15 cellular contexts compared by ENCODE assay signal in the genomic region with DNA sequence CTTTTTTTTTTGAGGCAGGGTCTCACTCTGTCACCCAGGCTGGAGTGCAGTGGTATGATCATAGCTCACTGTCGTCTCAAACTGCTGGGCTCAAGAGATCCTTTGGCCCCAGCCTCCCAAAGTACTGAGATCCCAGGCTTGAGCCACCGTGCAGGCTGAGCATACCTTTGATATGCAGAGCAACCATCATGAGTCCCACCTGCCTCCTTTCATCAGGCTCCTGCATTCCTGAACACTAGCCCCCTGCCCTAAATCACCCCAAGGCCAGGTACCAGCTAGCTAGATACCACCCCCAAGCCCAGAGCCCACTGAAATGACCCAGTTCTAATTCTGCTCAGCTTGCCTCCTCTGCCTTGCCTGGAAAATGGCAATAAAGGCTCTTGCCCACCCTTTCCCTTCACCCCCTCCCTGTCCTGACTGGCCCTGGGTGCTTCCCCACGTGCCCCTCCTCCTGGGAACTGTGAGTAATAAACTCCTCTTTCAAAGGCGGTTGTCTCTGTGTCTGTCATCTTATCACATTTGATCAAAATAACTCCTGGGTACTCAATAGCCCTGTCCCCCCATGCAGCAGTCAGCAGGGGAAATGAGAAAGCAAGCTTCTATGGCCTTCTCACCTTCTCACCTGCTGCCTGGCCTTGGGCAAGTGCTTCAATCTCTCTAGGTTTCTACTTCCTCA.
"Had no signal": no experiment of that assay in that cellular context is flagged by ENCODE, and none has a peak within 500 bp of the region (broad histone marks: within the 10 kb centered on the region; RNA-seq: fewer than 3 reads in every experiment).

No MANE protein-coding gene starts in this region.

- H3K9me3 Mint-ChIP-seq: activated B cell treated with CpG ODN at 0.5 μM for 24 hours; activated T-helper 1 cell treated with anti-CD3 and anti-CD28 coated beads, Interleukin-12 subunit alpha, Interleukin-12 subunit beta, Interleukin-2, Interleukin-4 antibody, amounts not matched to agents 30 ng/mL and 10 ng/mL and 1 ng/mL, durations not matched to agents 14 hours and 24 hours and 36 hours; natural killer cell had no signal

- H3K4me3 Mint-ChIP-seq: activated B cell treated with CpG ODN at 0.5 μM for 24 hours; activated T-helper 1 cell treated with anti-CD3 and anti-CD28 coated beads, Interleukin-12 subunit alpha, Interleukin-12 subunit beta, Interleukin-2, Interleukin-4 antibody, amounts not matched to agents 30 ng/mL and 10 ng/mL and 1 ng/mL, durations not matched to agents 14 hours and 24 hours and 36 hours; brain; natural killer cell had no signal

- H3K36me3 ChIP-seq: lower lobe of right lung, tibial artery had no signal

- H3K4me2 ChIP-seq: smooth muscle cell had no signal

- H3K27me3 Mint-ChIP-seq: activated B cell treated with CpG ODN at 0.5 μM for 24 hours had no signal

- H3K27me3 ChIP-seq: dorsolateral prefrontal cortex, tibial artery had no signal

- H3K27ac ChIP-seq: lower lobe of right lung, tibial artery had no signal

- H3K9me3 ChIP-seq: lower lobe of right lung, tibial artery had no signal

- H3K4me3 ChIP-seq: dorsolateral prefrontal cortex, lower lobe of right lung, smooth muscle cell, tibial artery had no signal

- H3K27ac Mint-ChIP-seq: activated B cell treated with CpG ODN at 0.5 μM for 24 hours; activated T-helper 1 cell treated with anti-CD3 and anti-CD28 coated beads, Interleukin-12 subunit alpha, Interleukin-12 subunit beta, Interleukin-2, Interleukin-4 antibody, amounts not matched to agents 30 ng/mL and 10 ng/mL and 1 ng/mL, durations not matched to agents 14 hours and 24 hours and 36 hours; brain; natural killer cell had no signal

- H3K4me1 ChIP-seq: lower lobe of right lung, tibial artery had no signal

- ATAC-seq: left colon, lower lobe of right lung, natural killer cell, sciatic nerve had no signal

- DNase-seq: activated B cell treated with CpG ODN at 0.5 μM for 24 hours; activated CD4-positive, alpha-beta T cell treated with anti-CD3 and anti-CD28 coated beads for 48 hours; anterior cingulate cortex; central memory CD4-positive, alpha-beta T cell; dorsolateral prefrontal cortex; left colon; lower lobe of right lung; natural killer cell; stimulated activated CD4-positive, alpha-beta T cell treated with anti-CD3 and anti-CD28 coated beads, Interleukin-4, amount 100 ng/mL, for 1 hour; SW 1271; tibial artery had no signal

- H3K36me3 Mint-ChIP-seq: brain, natural killer cell had no signal
